23 cellular contexts compared by ENCODE assay signal in genomic region chr5:16245249-16245648, GRCh38.
"Had no signal": no experiment of that assay in that cellular context is flagged by ENCODE, and none has a peak within 500 bp of the region (broad histone marks: within the 10 kb centered on the region; RNA-seq: fewer than 3 reads in every experiment).

No MANE protein-coding gene starts in this region.

- H3K4me1 Mint-ChIP-seq: nephron; neural progenitor cell; stimulated activated memory B cell treated with anti-CD40 and anti-IgM and Interleukin-4, amounts not matched to agents 10 μg/mL and 1 μg/mL and 100 μg/mL, for 72 hours had no signal

- H3K27me3 ChIP-seq: dorsolateral prefrontal cortex, neural progenitor cell, sigmoid colon, tibial nerve, upper lobe of right lung, uterus had no signal

- H3K9me3 Mint-ChIP-seq: neural progenitor cell had no signal

- H3K9ac ChIP-seq: neural progenitor cell had no signal

- H3K36me3 ChIP-seq: neural progenitor cell, sigmoid colon, thoracic aorta, tibial nerve, upper lobe of right lung, uterus had no signal

- ATAC-seq: left lobe of liver; mucosa of descending colon; naive thymus-derived CD4-positive, alpha-beta T cell; psoas muscle; right cardiac atrium; stimulated activated memory B cell treated with anti-CD40 and anti-IgM and Interleukin-4, amounts not matched to agents 10 μg/mL and 1 μg/mL and 100 μg/mL, for 72 hours; stimulated activated naive CD8-positive, alpha-beta T cell treated with anti-CD3 and anti-CD28 coated beads, Interleukin-15, Interleukin-2, amounts not matched to agents 100 U/mL and 50 U/mL, for 24 hours; upper lobe of right lung had no signal

- H2AFZ ChIP-seq: neural progenitor cell had no signal

- H3K9me3 ChIP-seq: mucosa of descending colon, psoas muscle, thoracic aorta, upper lobe of right lung, uterus had no signal

- H3K4me3 ChIP-seq: dorsolateral prefrontal cortex, lung, mucosa of descending colon, neural progenitor cell, psoas muscle, sigmoid colon, thoracic aorta, tibial nerve, upper lobe of right lung, uterus had no signal

- DNase-seq: dorsolateral prefrontal cortex; effector CD4-positive, alpha-beta T cell; head of caudate nucleus; kidney; mesenchymal stem cell; mucosa of descending colon; naive thymus-derived CD4-positive, alpha-beta T cell; nucleus accumbens; psoas muscle; right cardiac atrium; sigmoid colon; stimulated activated CD4-positive, alpha-beta T cell treated with anti-CD3 and anti-CD28 coated beads, Interleukin-4, amount 100 ng/mL, for 4 hours; stimulated activated naive CD8-positive, alpha-beta T cell treated with anti-CD3 and anti-CD28 coated beads, Interleukin-15, Interleukin-2, amounts not matched to agents 100 U/mL and 50 U/mL, for 24 hours; upper lobe of right lung; uterus had no signal

- H3K4me1 ChIP-seq: neural progenitor cell, psoas muscle, sigmoid colon, tibial nerve, upper lobe of right lung, uterus had no signal

- H3K4me2 ChIP-seq: neural progenitor cell had no signal

- H3K27ac ChIP-seq: dorsolateral prefrontal cortex, neural progenitor cell, psoas muscle, sigmoid colon, thoracic aorta, tibial nerve, upper lobe of right lung, uterus had no signal

- H3K4me3 Mint-ChIP-seq: mesothelial cell of epicardium; naive thymus-derived CD4-positive, alpha-beta T cell; nephron; neural progenitor cell; stimulated activated memory B cell treated with anti-CD40 and anti-IgM and Interleukin-4, amounts not matched to agents 10 μg/mL and 1 μg/mL and 100 μg/mL, for 72 hours had no signal

- H3K27me3 Mint-ChIP-seq: stimulated activated memory B cell treated with anti-CD40 and anti-IgM and Interleukin-4, amounts not matched to agents 10 μg/mL and 1 μg/mL and 100 μg/mL, for 72 hours had no signal

- H3K27ac Mint-ChIP-seq: mesothelial cell of epicardium; naive thymus-derived CD4-positive, alpha-beta T cell; nephron; neural progenitor cell; stimulated activated memory B cell treated with anti-CD40 and anti-IgM and Interleukin-4, amounts not matched to agents 10 μg/mL and 1 μg/mL and 100 μg/mL, for 72 hours had no signal
